In genomic region chr6:20433929-20434328, GRCh38 we compare ENCODE assay signal across 23 cellular contexts. TPM values are rescaled to one million over a fixed set of nuclear protein-coding genes. Genes with fewer than 3 reads are reported as not detected.
A peak's percentile ranks its signal among the peaks of the same experiment; 100 is the strongest.
DNase-seq lines count a peak whose midpoint lies in the region; ATAC-seq and TF ChIP-seq lines count a peak whose summit lies in the region.
"Had no signal": no experiment of that assay in that cellular context is flagged by ENCODE, and none has a peak within 500 bp of the region (broad histone marks: within the 10 kb centered on the region; RNA-seq: fewer than 3 reads in every experiment).

No MANE protein-coding gene starts in this region.

- TF ChIP-seq CTCF in fibroblast of mammary gland (conservative IDR thresholded peaks at IDR 0.05; ENCODE audit: control insufficient read depth, insufficient read depth, low read depth, low read length) (no peak), tibial artery (IDR thresholded peaks at IDR 0.05) (no peak), MM.1S (IDR thresholded peaks at IDR 0.05; ENCODE audit: low read length) (no peak)

- H2AFZ ChIP-seq in MM.1S (ENCODE audit: low read length), result no peak overlapping the region

- H3K9ac ChIP-seq in MM.1S (ENCODE audit: low read length), result no peak overlapping the region

- H3K4me2 ChIP-seq in MM.1S (ENCODE audit: low read depth, low read length), result no peak overlapping the region
- H3K4me2 ChIP-seq: A549 had no signal

- 0 out of 2 replicates have a peak, but pooled peaks cover 5% of the 10 kb centered on the region for H4K20me1 ChIP-seq in MM.1S (ENCODE audit: insufficient read depth, low read length)

- H3K4me3 ChIP-seq in fibroblast of mammary gland (ENCODE audit: control insufficient read depth, low read depth, low read length) (no peak overlapping the region), tibial artery (no peak overlapping the region), MM.1S (ENCODE audit: low read length) (no peak overlapping the region)
- H3K4me3 ChIP-seq: A549, MG63, SJSA1 had no signal

- peak overlapping the region; percentile 16 for H3K27ac Mint-ChIP-seq in activated naive CD8-positive, alpha-beta T cell
- H3K27ac Mint-ChIP-seq in activated naive CD8-positive, alpha-beta T cell treated with anti-CD3 and anti-CD28 coated beads, Interleukin-2, amount 50 U/mL, for 24 hours, result no peak overlapping the region
- peak overlapping the region in 1 of 10 donors; percentile 35 for H3K27ac Mint-ChIP-seq in naive thymus-derived CD8-positive, alpha-beta T cell

- H3K27ac ChIP-seq in tibial artery, result no peak overlapping the region
- no peak overlapping the region for H3K27ac ChIP-seq in MM.1S (ENCODE audit: low read length)
- H3K27ac ChIP-seq: A549, SJSA1 had no signal

- peaks cover 28% of the 10 kb centered on the region for H3K36me3 Mint-ChIP-seq in activated naive CD8-positive, alpha-beta T cell
- H3K36me3 Mint-ChIP-seq in activated naive CD8-positive, alpha-beta T cell treated with anti-CD3 and anti-CD28 coated beads, Interleukin-2, amount 50 U/mL, for 24 hours (ENCODE audit: low read depth), result peaks cover 65% of the 10 kb centered on the region
- peaks cover 15 to 36% (median 32%) of the 10 kb centered on the region in 3 donors for H3K36me3 Mint-ChIP-seq in naive thymus-derived CD8-positive, alpha-beta T cell

- H3K36me3 ChIP-seq in tibial artery, result peaks cover 0 to 4% (median 0%) of the 10 kb centered on the region in 3 donors
- H3K36me3 ChIP-seq in MM.1S (replicated peaks; ENCODE audit: insufficient read depth, low read length), result peaks cover 7% of the 10 kb centered on the region; the same call in 1 of the 2 replicates

- H3K9me3 ChIP-seq in tibial artery (no peaks in the 10 kb centered on the region), MM.1S (replicated peaks; ENCODE audit: insufficient read depth, low read length) (no peaks in the 10 kb centered on the region)
- H3K9me3 ChIP-seq: A549, MG63, SJSA1 had no signal

- no peaks in the 10 kb centered on the region for H3F3A ChIP-seq in MM.1S (ENCODE audit: insufficient read depth, low read length)

- H3K4me1 ChIP-seq in tibial artery, result peaks cover 0 to 30% (median 6%) of the 10 kb centered on the region in 4 donors
- H3K4me1 ChIP-seq in MM.1S (ENCODE audit: low read length), result no peaks in the 10 kb centered on the region
- H3K4me1 ChIP-seq: A549 had no signal

- no peaks in the 10 kb centered on the region for H3K27me3 Mint-ChIP-seq in activated naive CD8-positive, alpha-beta T cell
- no peaks in the 10 kb centered on the region for H3K27me3 Mint-ChIP-seq in activated naive CD8-positive, alpha-beta T cell treated with anti-CD3 and anti-CD28 coated beads, Interleukin-2, amount 50 U/mL, for 24 hours
- no peaks in the 10 kb centered on the region for H3K27me3 Mint-ChIP-seq in naive thymus-derived CD8-positive, alpha-beta T cell
- H3K27me3 Mint-ChIP-seq: CD8-positive, alpha-beta memory T cell; IgD-negative memory B cell had no signal

- H3K79me2 ChIP-seq in MM.1S (ENCODE audit: low read length), result peaks cover 87% of the 10 kb centered on the region

- intact Hi-C loops in tibial artery (cut with DNase I; ENCODE audit: low total_unique reads), result no loop called here

- H3K4me1 Mint-ChIP-seq in activated naive CD8-positive, alpha-beta T cell (ENCODE audit: low read depth), result peaks cover 2% of the 10 kb centered on the region
- no peaks in the 10 kb centered on the region for H3K4me1 Mint-ChIP-seq in activated naive CD8-positive, alpha-beta T cell treated with anti-CD3 and anti-CD28 coated beads, Interleukin-2, amount 50 U/mL, for 24 hours
- H3K4me1 Mint-ChIP-seq in naive thymus-derived CD8-positive, alpha-beta T cell, result peaks cover 7 to 11% (median 9%) of the 10 kb centered on the region in 4 donors

- no peak overlapping the region for H3K4me3 Mint-ChIP-seq in activated naive CD8-positive, alpha-beta T cell
- H3K4me3 Mint-ChIP-seq in activated naive CD8-positive, alpha-beta T cell treated with anti-CD3 and anti-CD28 coated beads, Interleukin-2, amount 50 U/mL, for 24 hours, result no peak overlapping the region
- no peak overlapping the region for H3K4me3 Mint-ChIP-seq in naive thymus-derived CD8-positive, alpha-beta T cell
- H3K4me3 Mint-ChIP-seq: CD8-positive, alpha-beta memory T cell; IgD-negative memory B cell had no signal

- H3K9me2 ChIP-seq in MM.1S (replicated peaks; ENCODE audit: insufficient read depth, low read length), result no peaks in the 10 kb centered on the region

- H3K27me3 ChIP-seq in tibial artery (no peaks in the 10 kb centered on the region), MM.1S (replicated peaks; ENCODE audit: insufficient read depth, low read length) (no peaks in the 10 kb centered on the region)
- H3K27me3 ChIP-seq: MG63, SJSA1 had no signal

- no peaks in the 10 kb centered on the region for H3K9me3 Mint-ChIP-seq in activated naive CD8-positive, alpha-beta T cell (ENCODE audit: low read depth)
- H3K9me3 Mint-ChIP-seq in activated naive CD8-positive, alpha-beta T cell treated with anti-CD3 and anti-CD28 coated beads, Interleukin-2, amount 50 U/mL, for 24 hours, result peaks cover 3% of the 10 kb centered on the region
- peaks cover 0 to 8% (median 2%) of the 10 kb centered on the region in 9 donors for H3K9me3 Mint-ChIP-seq in naive thymus-derived CD8-positive, alpha-beta T cell
- H3K9me3 Mint-ChIP-seq: CD8-positive, alpha-beta memory T cell had no signal

- POLR2A ChIA-PET in naive thymus-derived CD8-positive, alpha-beta T cell (lab: Charles Lee), result no interaction called here

- no peak for ATAC-seq in activated naive CD8-positive, alpha-beta T cell treated with anti-CD3 and anti-CD28 coated beads, Interleukin-2, amount 50 U/mL, for 24 hours
- no peak for ATAC-seq in naive thymus-derived CD8-positive, alpha-beta T cell
- ATAC-seq: A549, Panc1 had no signal

- DNase-seq in activated naive CD8-positive, alpha-beta T cell treated with anti-CD3 and anti-CD28 coated beads, Interleukin-2, amount 50 U/mL, for 24 hours, result no peak
- DNase-seq in NCI-H1694 treated with DMSO at 0.1 percent for 48 hours (lab: John Stamatoyannopoulos, UW), result peak; percentile 41
- peak; percentile 8 for DNase-seq in fibroblast of mammary gland (ENCODE audit: low read depth)
- DNase-seq in tibial artery, result no peak
- no peak for DNase-seq in MM.1S
- DNase-seq in naive thymus-derived CD8-positive, alpha-beta T cell, result no peak
- no peak for DNase-seq in HT-29 (ENCODE audit: low spot score)
- DNase-seq: C1 segment of cervical spinal cord; CD8-positive, alpha-beta memory T cell; DND-41; H7; Kasumi-1; MG63; NCI-H1092 treated with DMSO at 0.1 percent for 48 hours; NCI-H146; NCI-H2081 treated with DMSO at 0.1 percent for 48 hours; NCI-H510A; NCI-H774 had no signal

RNA-seq across cellular contexts. Expression of gene E2F3, which starts 32.2 kb away (rescaled TPM):
- 10 to 100 TPM; 44.3 to 45.2 TPM for total RNA-seq in naive thymus-derived CD8-positive, alpha-beta T cell
- 1 to 10 TPM; 4.9 to 8.0 (median 5.9) TPM for polyA plus RNA-seq in naive thymus-derived CD8-positive, alpha-beta T cell
- 4.2 and 4.6 TPM in 2 replicates for total RNA-seq in HT-29 (2014; rRNA removed; shearing (Covaris generic))

Comparison
In these comparisons a context has a peak if more than half of its experiments do, and no peak if none do; other contexts are left out.
1. DNase-seq: peak in NCI-H1694 treated with DMSO at 0.1 percent for 48 hours (single experiment) and fibroblast of mammary gland (single experiment); none in activated naive CD8-positive, alpha-beta T cell treated with anti-CD3 and anti-CD28 coated beads, Interleukin-2, amount 50 U/mL, for 24 hours (single experiment), tibial artery (0 of 2), MM.1S (single experiment), naive thymus-derived CD8-positive, alpha-beta T cell (0 of 10) and HT-29 (single experiment).